In genomic region chr1:6822530-6823359, GRCh38 we compare ENCODE assay signal across 9 cellular contexts. TPM values are rescaled to one million over a fixed set of nuclear protein-coding genes. Genes with fewer than 3 reads are reported as not detected.
A peak's percentile ranks its signal among the peaks of the same experiment; 100 is the strongest.
DNase-seq lines count a peak whose midpoint lies in the region; ATAC-seq, FAIRE-seq and TF ChIP-seq lines count a peak whose summit lies in the region.
"Had no signal": no experiment of that assay in that cellular context is flagged by ENCODE, and none has a peak within 500 bp of the region (broad histone marks: within the 10 kb centered on the region; RNA-seq: fewer than 3 reads in every experiment).

No MANE protein-coding gene starts in this region.

- H3K9me3 ChIP-seq in K562 (replicated peaks; ENCODE audit: control insufficient read depth, insufficient read depth, low read depth, low read length), result no peaks in the 10 kb centered on the region

- no peaks in the 10 kb centered on the region for H3K27me3 Mint-ChIP-seq in stimulated activated memory B cell treated with anti-CD40 and anti-IgM and Interleukin-4, amounts not matched to agents 10 μg/mL and 1 μg/mL and 100 μg/mL, for 72 hours
- H3K27me3 Mint-ChIP-seq: activated naive CD8-positive, alpha-beta T cell treated with anti-CD3 and anti-CD28 coated beads for 36 hours had no signal

- no peaks in the 10 kb centered on the region for H3K9me1 ChIP-seq in K562 (ENCODE audit: control insufficient read depth, insufficient read depth, low read length)

- ATAC-seq in HG03103 (IDR thresholded peaks at IDR 0.05; ENCODE audit: low read depth, unreplicated experiment) (peak; percentile 77), K562 (peak; percentile 61), GM19397 (IDR thresholded peaks at IDR 0.05; ENCODE audit: unreplicated experiment) (no peak)
- ATAC-seq in stimulated activated memory B cell treated with anti-CD40 and anti-IgM and Interleukin-4, amounts not matched to agents 10 μg/mL and 1 μg/mL and 100 μg/mL, for 72 hours, result peak; percentile 84

- CTCF ChIA-PET in K562 (lab: Yijun Ruan, JAX; ENCODE audit: low intra/inter-chr PET ratio), result interaction anchor here (0.6 kb wide), 1 partner anchor 26 kb away, joined by 3 read pairs; no protein-coding TSS in a partner anchor

- no peak overlapping the region for H2AFZ ChIP-seq in K562 (ENCODE audit: low read depth, low read length)

- no peaks in the 10 kb centered on the region for H3K4me1 ChIP-seq in K562 (replicated peaks in 1 of 2; ENCODE audit: control insufficient read depth in 2 of 2, insufficient read depth in 2 of 2, low read length in 2 of 2)

- peaks cover 3% of the 10 kb centered on the region; the same call in 1 of the 3 replicates for H3K36me3 ChIP-seq in K562 (ENCODE audit: control insufficient read depth, insufficient read depth, low read length)

- DNase-seq in NCI-H1436 treated with DMSO at 0.1 percent for 48 hours (lab: John Stamatoyannopoulos, UW), result peak; percentile 50
- no peak for DNase-seq in NCI-H1436 (lab: John Stamatoyannopoulos, UW)
- DNase-seq in K562 (ENCODE audit: extremely low read depth in 1 of 4, low spot score in 3 of 4), result no peak
- no peak for DNase-seq in NCI-H1694 treated with DMSO at 0.1 percent for 48 hours (lab: John Stamatoyannopoulos, UW)
- DNase-seq in activated effector memory CD4-positive, alpha-beta T cell treated with Interleukin-2 at 50 U/mL for 16 hours, result no peak
- DNase-seq: activated naive CD8-positive, alpha-beta T cell treated with anti-CD3 and anti-CD28 coated beads for 36 hours had no signal

- peak overlapping the region; percentile 61 for H3K27ac Mint-ChIP-seq in stimulated activated memory B cell treated with anti-CD40 and anti-IgM and Interleukin-4, amounts not matched to agents 10 μg/mL and 1 μg/mL and 100 μg/mL, for 72 hours
- H3K27ac Mint-ChIP-seq: activated naive CD8-positive, alpha-beta T cell treated with anti-CD3 and anti-CD28 coated beads for 36 hours had no signal

- no peak for TF ChIP-seq RAD21 in K562 (CRISPR knock-in tag; conservative IDR thresholded peaks at IDR 0.05 in 1 of 2, IDR thresholded peaks at IDR 0.05 in 1 of 2)

- no peak overlapping the region for H3K4me3 Mint-ChIP-seq in stimulated activated memory B cell treated with anti-CD40 and anti-IgM and Interleukin-4, amounts not matched to agents 10 μg/mL and 1 μg/mL and 100 μg/mL, for 72 hours
- H3K4me3 Mint-ChIP-seq: activated naive CD8-positive, alpha-beta T cell treated with anti-CD3 and anti-CD28 coated beads for 36 hours had no signal

- in situ Hi-C loops in K562 (cut with MboI), result no loop called here

- no peak for TF ChIP-seq CTCF in K562 (IDR thresholded peaks at IDR 0.05 in 2 of 3, conservative IDR thresholded peaks at IDR 0.05 in 1 of 3; ENCODE audit: insufficient read depth in 2 of 3, low read depth in 1 of 3, low read length in 3 of 3)

- no peak for FAIRE-seq in K562 (lab: Jason Lieb, UNC)

- H3K36me3 Mint-ChIP-seq in stimulated activated memory B cell treated with anti-CD40 and anti-IgM and Interleukin-4, amounts not matched to agents 10 μg/mL and 1 μg/mL and 100 μg/mL, for 72 hours, result peaks cover 17% of the 10 kb centered on the region
- H3K36me3 Mint-ChIP-seq: activated naive CD8-positive, alpha-beta T cell treated with anti-CD3 and anti-CD28 coated beads for 36 hours had no signal

- TF ChIP-seq POLR2A in K562 (conservative IDR thresholded peaks at IDR 0.05), result no peak

- H3K4me1 Mint-ChIP-seq in stimulated activated memory B cell treated with anti-CD40 and anti-IgM and Interleukin-4, amounts not matched to agents 10 μg/mL and 1 μg/mL and 100 μg/mL, for 72 hours, result peaks cover 39% of the 10 kb centered on the region

- no peaks in the 10 kb centered on the region for H3K79me2 ChIP-seq in K562 (ENCODE audit: control insufficient read depth, insufficient read depth, low read length)

- no TSS peak for BruUV-seq in K562 (replicated peaks; lab: Mats Ljungman, UMichigan)

- intact Hi-C loops in K562 (cut with micrococcal nuclease), result no loop called here

- no peaks in the 10 kb centered on the region for H3K9me3 Mint-ChIP-seq in stimulated activated memory B cell treated with anti-CD40 and anti-IgM and Interleukin-4, amounts not matched to agents 10 μg/mL and 1 μg/mL and 100 μg/mL, for 72 hours
- H3K9me3 Mint-ChIP-seq: activated naive CD8-positive, alpha-beta T cell treated with anti-CD3 and anti-CD28 coated beads for 36 hours had no signal

- H4K20me1 ChIP-seq in K562 (replicated peaks; ENCODE audit: control insufficient read depth, insufficient read depth, low read length), result peaks cover 6% of the 10 kb centered on the region; the same call in 1 of the 2 replicates

- no peaks in the 10 kb centered on the region for H3K27me3 ChIP-seq in K562 (ENCODE audit: control insufficient read depth in 2 of 2, insufficient read depth in 2 of 2, low read length in 2 of 2)

- POLR2A ChIA-PET in K562 (lab: Yijun Ruan, JAX), result no interaction called here

- no peak for TF ChIP-seq EP300 in K562 (IDR thresholded peaks at IDR 0.05; ENCODE audit: low read length)

- H3K4me3 ChIP-seq in K562, result no peak overlapping the region

- H3K4me2 ChIP-seq in K562 (ENCODE audit: insufficient read depth, low read length), result no peak overlapping the region

- no peak overlapping the region for H3K9ac ChIP-seq in K562 (ENCODE audit: insufficient read depth in 1 of 2, low read depth in 2 of 2, low read length in 2 of 2)

- no peak overlapping the region for H3K27ac ChIP-seq in K562 (ENCODE audit: extremely low read depth, low read depth, low read length)

- 63% methylated on average over 10 of the region's 10 CpGs for WGBS in K562 (ENCODE audit: insufficient coverage, low coverage, missing lambda C conversion rate)

TF ChIP-seq in K562, 482 proteins besides CTCF, POLR2A, EP300 and RAD21:
- no peak for TF ChIP-seq ZNF764 (CRISPR knock-in tag; IDR thresholded peaks at IDR 0.05; ENCODE audit: low read depth)
- TF ChIP-seq SOX6 (IDR thresholded peaks at IDR 0.05), result no peak
- no peak for TF ChIP-seq ZNF507 (tag; conservative IDR thresholded peaks at IDR 0.05)
- TF ChIP-seq ZNF589 (CRISPR knock-in tag; IDR thresholded peaks at IDR 0.05; ENCODE audit: low read depth), result no peak
- no peak for TF ChIP-seq RBM22 (IDR thresholded peaks at IDR 0.05; ENCODE audit: low read depth, low read length, poor library complexity, severe bottlenecking)
- no peak for TF ChIP-seq GABPA (tag; conservative IDR thresholded peaks at IDR 0.05; ENCODE audit: low read depth)

RNA-seq across cellular contexts. Expression of gene CAMTA1, which starts 37.5 kb away (rescaled TPM):
- 20.6 and 31.7 TPM in 2 replicates for total RNA-seq in K562 (2011; cell fraction: chromatin; rRNA removed; ENCODE audit: low replicate concordance)
- total RNA-seq in K562 (2011; cell fraction: nucleolus; rRNA removed), result 11.8 and 14.1 TPM in 2 replicates
- 35.6 and 49.6 TPM in 2 replicates for total RNA-seq in K562 (2011; cell fraction: nucleoplasm; rRNA removed)
- total RNA-seq in K562 (2014; rRNA removed) (41.8 and 43.9 TPM in 2 replicates), K562 (2014; rRNA removed; fragmentation: Illumina TruSeq; extraction: Trizol) (61.2 and 66.8 TPM in 2 replicates), K562 (2015; rRNA removed; fragmentation: Illumina TruSeq; extraction: Trizol) (53.0 and 65.9 TPM in 2 replicates), K562 (2021) (72.4 and 74.7 TPM in 2 replicates)
- polyA plus RNA-seq in K562 (2011; rRNA removed) (45.4 and 57.4 TPM in 2 replicates), K562 (2014; fragmentation: Illumina TruSeq; extraction: Trizol) (137 and 161 TPM in 2 replicates), K562 (2014; fragmentation: Nextera tagmentation; extraction: Ambion mirVana) (10 to 100 TPM; 59.8 to 77.4 TPM), K562 (2014; rRNA removed) (81.0 and 98.3 TPM in 2 replicates)
- polyA plus RNA-seq in K562 (2011; cell fraction: cytosol; rRNA removed), result 13.7 and 47.2 TPM in 2 replicates
- polyA plus RNA-seq in K562 (2011; cell fraction: nucleus; rRNA removed), result 11.8 and 21.1 TPM in 2 replicates
- polyA plus RNA-seq in K562 (2012), result 58.8 and 114 TPM in 2 replicates
- polyA minus RNA-seq in K562 (2011; rRNA and poly(A)+ RNA removed), result 19.2 and 21.2 TPM in 2 replicates
- 10.4 and 12.7 TPM in 2 replicates for polyA minus RNA-seq in K562 (2011; cell fraction: cytosol; rRNA and poly(A)+ RNA removed)
- polyA minus RNA-seq in K562 (2011; cell fraction: nucleus; rRNA and poly(A)+ RNA removed), result 12.7 and 15.7 TPM in 2 replicates
